In genomic region chr6:113668712-113669408, GRCh38 we compare ENCODE assay signal across 10 cellular contexts.
A peak's percentile ranks its signal among the peaks of the same experiment; 100 is the strongest.
DNase-seq lines count a peak whose midpoint lies in the region; ATAC-seq lines count a peak whose summit lies in the region.
"Had no signal": no experiment of that assay in that cellular context is flagged by ENCODE, and none has a peak within 500 bp of the region (broad histone marks: within the 10 kb centered on the region; RNA-seq: fewer than 3 reads in every experiment).

No MANE protein-coding gene starts in this region.

- no peak overlapping the region for H2BK15ac ChIP-seq in mesenchymal stem cell (ENCODE audit: low read depth, poor library complexity, severe bottlenecking)

- H3K9me3 ChIP-seq in mesenchymal stem cell (ENCODE audit: control insufficient read depth, low read length), result no peaks in the 10 kb centered on the region

- H2BK120ac ChIP-seq in mesenchymal stem cell (ENCODE audit: low read depth, low read length), result no peak overlapping the region

- no peak overlapping the region for H3K18ac ChIP-seq in mesenchymal stem cell (ENCODE audit: low read depth in 1 of 2, low read length in 2 of 2)

- H4K91ac ChIP-seq in mesenchymal stem cell (ENCODE audit: low read length), result no peak overlapping the region

- no peak overlapping the region for H2AFZ ChIP-seq in mesenchymal stem cell (ENCODE audit: low read depth, low read length)

- H3K27ac ChIP-seq in mesenchymal stem cell (ENCODE audit: low read length, poor library complexity, severe bottlenecking), result no peak overlapping the region

- no peak overlapping the region for H2BK12ac ChIP-seq in mesenchymal stem cell (ENCODE audit: low read length in 2 of 2)

- no peak overlapping the region for H4K8ac ChIP-seq in mesenchymal stem cell (ENCODE audit: low read length)

- no peaks in the 10 kb centered on the region for H3K4me1 ChIP-seq in mesenchymal stem cell (ENCODE audit: control insufficient read depth, insufficient read depth, low read depth, low read length)

- no peaks in the 10 kb centered on the region for H3K36me3 ChIP-seq in mesenchymal stem cell (ENCODE audit: control insufficient read depth in 1 of 2, insufficient read depth in 2 of 2, low read depth in 1 of 2, low read length in 2 of 2)

- no peak overlapping the region for H3K23ac ChIP-seq in mesenchymal stem cell (ENCODE audit: low read length in 2 of 2)

- no peak overlapping the region for H3K4me2 ChIP-seq in mesenchymal stem cell (ENCODE audit: low read length, poor library complexity, severe bottlenecking)

- no peaks in the 10 kb centered on the region for H3K27me3 ChIP-seq in mesenchymal stem cell (ENCODE audit: control insufficient read depth in 1 of 2, insufficient read depth in 1 of 2, low read length in 2 of 2)

- H3K79me1 ChIP-seq in mesenchymal stem cell (replicated peaks; ENCODE audit: low read length, poor library complexity, severe bottlenecking), result no peaks in the 10 kb centered on the region

- 83% methylated on average over 1 of the region's 1 CpG for WGBS in mesenchymal stem cell

- no peak overlapping the region for H3K14ac ChIP-seq in mesenchymal stem cell (ENCODE audit: low read length in 2 of 2)

- ATAC-seq in GM18517 (IDR thresholded peaks at IDR 0.05; ENCODE audit: unreplicated experiment), result peak; percentile 56
- peak; percentile 46 for ATAC-seq in HG02678 (IDR thresholded peaks at IDR 0.05; ENCODE audit: unreplicated experiment)
- ATAC-seq in esophagus mucosa, result no peak

- H3K4ac ChIP-seq in mesenchymal stem cell (ENCODE audit: low read depth in 1 of 2, low read length in 2 of 2), result no peak overlapping the region

- H2AK5ac ChIP-seq in mesenchymal stem cell (ENCODE audit: low read length, severe bottlenecking), result no peak overlapping the region

- no peak overlapping the region for H3K4me3 ChIP-seq in mesenchymal stem cell (ENCODE audit: insufficient read depth in 1 of 2, low read depth in 1 of 2, low read length in 2 of 2)

- DNase-seq in NCI-H526 (lab: John Stamatoyannopoulos, UW) (peak; percentile 69 to 77), mesenchymal stem cell (no peak), anterior cingulate cortex (lab: John Stamatoyannopoulos, UW) (no peak), NCI-H2171 (lab: John Stamatoyannopoulos, UW) (no peak)
- DNase-seq: GOT3, RPMI8226, trophoblast cell had no signal

- peak overlapping the region; percentile 19 for H3K9ac ChIP-seq in mesenchymal stem cell (ENCODE audit: low read length)

- H2BK5ac ChIP-seq in mesenchymal stem cell (ENCODE audit: low read depth, low read length, poor library complexity, severe bottlenecking), result no peak overlapping the region

Comparison
In these comparisons a context has a peak if more than half of its experiments do, and no peak if none do; other contexts are left out.
1. DNase-seq: peak in NCI-H526 (2 of 2); none in mesenchymal stem cell (single experiment), anterior cingulate cortex (0 of 58) and NCI-H2171 (single experiment).